In genomic region chr14:72970824-72971434, GRCh38 we compare ENCODE assay signal across 23 cellular contexts.
"Had no signal": no experiment of that assay in that cellular context is flagged by ENCODE, and none has a peak within 500 bp of the region (broad histone marks: within the 10 kb centered on the region; RNA-seq: fewer than 3 reads in every experiment).

No MANE protein-coding gene starts in this region.

- H3K27me3 Mint-ChIP-seq: naive B cell; progenitor cell of endocrine pancreas; stimulated activated memory B cell treated with anti-CD40 and anti-IgM and Interleukin-4, amounts not matched to agents 10 μg/mL and 1 μg/mL and 100 μg/mL, for 72 hours; stimulated activated naive CD8-positive, alpha-beta T cell treated with anti-CD3 and anti-CD28 coated beads, Interleukin-15, amount 100 ng/mL, for 72 hours; type B pancreatic cell had no signal

- H3K4me3 Mint-ChIP-seq: immature natural killer cell; mesothelial cell of epicardium; naive B cell; natural killer cell; stimulated activated memory B cell treated with anti-CD40 and anti-IgM and Interleukin-4, amounts not matched to agents 10 μg/mL and 1 μg/mL and 100 μg/mL, for 72 hours; stimulated activated naive CD8-positive, alpha-beta T cell treated with anti-CD3 and anti-CD28 coated beads, Interleukin-15, amount 100 ng/mL, for 72 hours; type B pancreatic cell had no signal

- H3K27me3 ChIP-seq: ovary, right atrium auricular region, tibial nerve, vagina had no signal

- H3K4me3 ChIP-seq: left ventricle myocardium inferior, lung, ovary, right atrium auricular region, tibial nerve, vagina had no signal

- H3K4me1 ChIP-seq: left ventricle myocardium inferior, right atrium auricular region, tibial nerve, vagina had no signal

- ATAC-seq: natural killer cell; stimulated activated memory B cell treated with anti-CD40 and anti-IgM and Interleukin-4, amounts not matched to agents 10 μg/mL and 1 μg/mL and 100 μg/mL, for 72 hours; stimulated activated naive CD8-positive, alpha-beta T cell treated with anti-CD3 and anti-CD28 coated beads, Interleukin-15, amount 100 ng/mL, for 72 hours had no signal

- H3K9me3 Mint-ChIP-seq: immature natural killer cell; mesothelial cell of epicardium; naive B cell; natural killer cell; stimulated activated memory B cell treated with anti-CD40 and anti-IgM and Interleukin-4, amounts not matched to agents 10 μg/mL and 1 μg/mL and 100 μg/mL, for 72 hours; stimulated activated naive CD8-positive, alpha-beta T cell treated with anti-CD3 and anti-CD28 coated beads, Interleukin-15, amount 100 ng/mL, for 72 hours; type B pancreatic cell had no signal

- H3K36me3 ChIP-seq: ovary had no signal

- H3K9me3 ChIP-seq: left ventricle myocardium inferior, ovary, right atrium auricular region, tibial nerve, vagina had no signal

- DNase-seq: immature natural killer cell; kidney; mesendoderm; naive B cell; natural killer cell; ovary; small intestine; stimulated activated CD4-positive, alpha-beta T cell treated with anti-CD3 and anti-CD28 coated beads, Interleukin-1b, Interleukin-23, amount 100 ng/mL, for 48 hours; stimulated activated CD4-positive, alpha-beta T cell treated with anti-CD3 and anti-CD28 coated beads, Interleukin-2, amount 100 ng/mL, for 48 hours; stimulated activated CD4-positive, alpha-beta T cell treated with anti-CD3 and anti-CD28 coated beads, Interleukin-4, amount 100 ng/mL, for 4 hours; stimulated activated CD8-positive, alpha-beta memory T cell treated with anti-CD3 and anti-CD28 coated beads, Interleukin-4, amount 100 ng/mL, for 48 hours; stimulated activated naive CD4-positive, alpha-beta T cell treated with Interleukin-2 at 50 U/mL for 16 hours; stimulated activated naive CD8-positive, alpha-beta T cell treated with anti-CD3 and anti-CD28 coated beads, Interleukin-15, amount 100 ng/mL, for 72 hours had no signal

- H3K27ac Mint-ChIP-seq: immature natural killer cell; mesothelial cell of epicardium; natural killer cell; stimulated activated memory B cell treated with anti-CD40 and anti-IgM and Interleukin-4, amounts not matched to agents 10 μg/mL and 1 μg/mL and 100 μg/mL, for 72 hours; type B pancreatic cell had no signal

- H3K36me3 Mint-ChIP-seq: natural killer cell had no signal

- H3K4me1 Mint-ChIP-seq: immature natural killer cell; mesothelial cell of epicardium; naive B cell; natural killer cell; stimulated activated memory B cell treated with anti-CD40 and anti-IgM and Interleukin-4, amounts not matched to agents 10 μg/mL and 1 μg/mL and 100 μg/mL, for 72 hours; stimulated activated naive CD8-positive, alpha-beta T cell treated with anti-CD3 and anti-CD28 coated beads, Interleukin-15, amount 100 ng/mL, for 72 hours had no signal

- H3K27ac ChIP-seq: left ventricle myocardium inferior, ovary, right atrium auricular region, tibial nerve, vagina had no signal

- FAIRE-seq: islet of Langerhans, kidney, small intestine had no signal
